Comparison of ENCODE assay signal across 21 cellular contexts in the genomic region with DNA sequence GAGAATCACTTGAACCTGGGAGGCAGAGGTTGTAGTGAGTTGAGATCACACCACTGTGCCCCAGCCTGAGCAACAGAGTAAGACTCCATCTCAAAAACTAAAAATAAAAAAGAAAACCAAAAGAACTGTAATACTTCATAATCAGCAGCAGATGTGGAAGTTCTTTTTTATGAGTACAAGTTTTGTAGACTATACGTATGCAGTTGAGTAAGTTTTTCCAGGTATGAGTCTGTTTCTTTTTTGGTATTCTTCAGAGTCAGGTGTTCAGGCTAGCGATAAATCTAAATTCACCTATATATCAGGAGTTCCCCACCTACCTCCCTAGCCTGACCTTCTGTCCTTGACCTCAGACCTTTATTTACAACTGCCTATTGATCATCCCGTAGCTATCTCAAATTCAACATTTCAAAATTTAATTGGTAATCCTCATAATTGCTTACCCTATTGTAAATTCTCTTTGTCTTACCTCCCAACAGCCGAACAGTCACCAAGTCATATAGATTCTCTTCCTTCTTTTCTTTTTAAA. TPM values are rescaled to one million over a fixed set of nuclear protein-coding genes. Genes with fewer than 3 reads are reported as not detected.
DNase-seq lines count a peak whose midpoint lies in the region; ATAC-seq, FAIRE-seq and TF ChIP-seq lines count a peak whose summit lies in the region.
"Had no signal": no experiment of that assay in that cellular context is flagged by ENCODE, and none has a peak within 500 bp of the region (broad histone marks: within the 10 kb centered on the region; RNA-seq: fewer than 3 reads in every experiment).

No MANE protein-coding gene starts in this region.

- no peaks in the 10 kb centered on the region for H3K27me3 Mint-ChIP-seq in activated CD4-positive, alpha-beta memory T cell treated with anti-CD3 and anti-CD28 coated beads for 36 hours
- no peaks in the 10 kb centered on the region for H3K27me3 Mint-ChIP-seq in activated CD4-positive, alpha-beta memory T cell treated with anti-CD3 and anti-CD28 coated beads, Interleukin-2, amount 10 ng/mL, durations not matched to agents 7 days and 5 days
- no peaks in the 10 kb centered on the region for H3K27me3 Mint-ChIP-seq in stimulated activated memory B cell treated with anti-CD40 and anti-IgM and Interleukin-4, amounts not matched to agents 10 μg/mL and 1 μg/mL and 100 μg/mL, for 72 hours
- H3K27me3 Mint-ChIP-seq: effector memory CD8-positive, alpha-beta T cell had no signal

- peak; percentile 21 for DNase-seq in activated CD4-positive, alpha-beta memory T cell treated with anti-CD3 and anti-CD28 coated beads for 36 hours
- DNase-seq in activated CD4-positive, alpha-beta memory T cell treated with anti-CD3 and anti-CD28 coated beads, Interleukin-2, amount 10 ng/mL, durations not matched to agents 7 days and 5 days: no peak
- DNase-seq in OCI-M1 (lab: John Stamatoyannopoulos, UW) (no peak), H54 (ENCODE audit: insufficient read length, low spot score) (no peak), D341Med (ENCODE audit: low spot score) (no peak)
- DNase-seq: activated CD4-positive, alpha-beta T cell treated with anti-CD3 and anti-CD28 coated beads, Interleukin-2, amount 50 U/mL, for 4 hours; effector memory CD8-positive, alpha-beta T cell; islet precursor cell; mesenchymal stem cell; NCI-H146; Peyer's patch; trophoblast cell had no signal

- H3K4me1 Mint-ChIP-seq in activated CD4-positive, alpha-beta memory T cell treated with anti-CD3 and anti-CD28 coated beads for 36 hours (ENCODE audit: low read depth): peaks cover 29% of the 10 kb centered on the region
- H3K4me1 Mint-ChIP-seq in activated CD4-positive, alpha-beta memory T cell treated with anti-CD3 and anti-CD28 coated beads, Interleukin-2, amount 10 ng/mL, durations not matched to agents 7 days and 5 days: peaks cover 25% of the 10 kb centered on the region
- peaks cover 41% of the 10 kb centered on the region for H3K4me1 Mint-ChIP-seq in stimulated activated memory B cell treated with anti-CD40 and anti-IgM and Interleukin-4, amounts not matched to agents 10 μg/mL and 1 μg/mL and 100 μg/mL, for 72 hours

- no peak for TF ChIP-seq POLR2A in H54 (IDR thresholded peaks at IDR 0.05; ENCODE audit: low read depth, low read length)

- peak; percentile 40 for ATAC-seq in GM18907 (IDR thresholded peaks at IDR 0.05; ENCODE audit: unreplicated experiment)
- peak; percentile 44 for ATAC-seq in HG03378 (IDR thresholded peaks at IDR 0.05; ENCODE audit: unreplicated experiment)
- peak; percentile 66 for ATAC-seq in stimulated activated memory B cell treated with anti-CD40 and anti-IgM and Interleukin-4, amounts not matched to agents 10 μg/mL and 1 μg/mL and 100 μg/mL, for 72 hours
- ATAC-seq: A549; effector memory CD8-positive, alpha-beta T cell; SK-N-SH treated with all-trans-retinoic acid at 6 μM for 48 hours had no signal

- intact Hi-C loops in activated CD4-positive, alpha-beta memory T cell treated with anti-CD3 and anti-CD28 coated beads for 36 hours (cut with micrococcal nuclease): loop anchor here (1.0 kb wide), 1 partner anchor 18 kb away; no protein-coding TSS in a partner anchor

- CTCF ChIA-PET in activated CD4-positive, alpha-beta memory T cell treated with anti-CD3 and anti-CD28 coated beads for 36 hours (lab: Charles Lee): interaction anchor here (0.7 kb wide), 1 partner anchor 77 kb away, joined by 3 read pairs; no protein-coding TSS in a partner anchor
- CTCF ChIA-PET in activated CD4-positive, alpha-beta memory T cell treated with anti-CD3 and anti-CD28 coated beads, Interleukin-2, amount 10 ng/mL, durations not matched to agents 7 days and 5 days (lab: Charles Lee): interaction anchor here (0.6 kb wide), 1 partner anchor 156 kb away, joined by 3 read pairs; no protein-coding TSS in a partner anchor

- peak overlapping the region; percentile 62 for H3K27ac Mint-ChIP-seq in activated CD4-positive, alpha-beta memory T cell treated with anti-CD3 and anti-CD28 coated beads for 36 hours
- H3K27ac Mint-ChIP-seq in activated CD4-positive, alpha-beta memory T cell treated with anti-CD3 and anti-CD28 coated beads, Interleukin-2, amount 10 ng/mL, durations not matched to agents 7 days and 5 days: no peak overlapping the region
- H3K27ac Mint-ChIP-seq in stimulated activated memory B cell treated with anti-CD40 and anti-IgM and Interleukin-4, amounts not matched to agents 10 μg/mL and 1 μg/mL and 100 μg/mL, for 72 hours: peak overlapping the region; percentile 81
- H3K27ac Mint-ChIP-seq: CD14-positive monocyte; effector memory CD8-positive, alpha-beta T cell had no signal

- POLR2A ChIA-PET in activated CD4-positive, alpha-beta memory T cell treated with anti-CD3 and anti-CD28 coated beads for 36 hours (lab: Charles Lee): no interaction called here
- POLR2A ChIA-PET in activated CD4-positive, alpha-beta memory T cell treated with anti-CD3 and anti-CD28 coated beads, Interleukin-2, amount 10 ng/mL, durations not matched to agents 7 days and 5 days (lab: Charles Lee): interaction anchor here (1.0 to 3.0 kb wide), 2 partner anchors 11 to 26 kb away, joined by 3 to 17 read pairs; a partner anchor contains a TSS

- H3K9me3 Mint-ChIP-seq in activated CD4-positive, alpha-beta memory T cell treated with anti-CD3 and anti-CD28 coated beads for 36 hours: no peaks in the 10 kb centered on the region
- no peaks in the 10 kb centered on the region for H3K9me3 Mint-ChIP-seq in activated CD4-positive, alpha-beta memory T cell treated with anti-CD3 and anti-CD28 coated beads, Interleukin-2, amount 10 ng/mL, durations not matched to agents 7 days and 5 days
- peaks cover 3% of the 10 kb centered on the region for H3K9me3 Mint-ChIP-seq in stimulated activated memory B cell treated with anti-CD40 and anti-IgM and Interleukin-4, amounts not matched to agents 10 μg/mL and 1 μg/mL and 100 μg/mL, for 72 hours
- H3K9me3 Mint-ChIP-seq: CD14-positive monocyte; effector memory CD8-positive, alpha-beta T cell had no signal

- H3K36me3 Mint-ChIP-seq in activated CD4-positive, alpha-beta memory T cell treated with anti-CD3 and anti-CD28 coated beads for 36 hours: peaks cover 38% of the 10 kb centered on the region
- H3K36me3 Mint-ChIP-seq in activated CD4-positive, alpha-beta memory T cell treated with anti-CD3 and anti-CD28 coated beads, Interleukin-2, amount 10 ng/mL, durations not matched to agents 7 days and 5 days (ENCODE audit: low read depth): peaks cover 51% of the 10 kb centered on the region
- H3K36me3 Mint-ChIP-seq in stimulated activated memory B cell treated with anti-CD40 and anti-IgM and Interleukin-4, amounts not matched to agents 10 μg/mL and 1 μg/mL and 100 μg/mL, for 72 hours: peaks cover 46% of the 10 kb centered on the region

- no peak for FAIRE-seq in H54 (lab: Jason Lieb, UNC)
- FAIRE-seq: A549, H1, HTR-8/SVneo, TTC549 had no signal

- H3K4me3 Mint-ChIP-seq in activated CD4-positive, alpha-beta memory T cell treated with anti-CD3 and anti-CD28 coated beads for 36 hours: no peak overlapping the region
- no peak overlapping the region for H3K4me3 Mint-ChIP-seq in activated CD4-positive, alpha-beta memory T cell treated with anti-CD3 and anti-CD28 coated beads, Interleukin-2, amount 10 ng/mL, durations not matched to agents 7 days and 5 days
- peak overlapping the region; percentile 11 for H3K4me3 Mint-ChIP-seq in stimulated activated memory B cell treated with anti-CD40 and anti-IgM and Interleukin-4, amounts not matched to agents 10 μg/mL and 1 μg/mL and 100 μg/mL, for 72 hours
- H3K4me3 Mint-ChIP-seq: CD14-positive monocyte; effector memory CD8-positive, alpha-beta T cell had no signal

RNA-seq across cellular contexts. Expression of a gene that starts 10.7 kb away (rescaled TPM):
- total RNA-seq in activated CD4-positive, alpha-beta memory T cell treated with anti-CD3 and anti-CD28 coated beads for 36 hours: 10 to 100 TPM; 55.6 to 56.1 TPM
- total RNA-seq in activated CD4-positive, alpha-beta memory T cell treated with anti-CD3 and anti-CD28 coated beads, Interleukin-2, amount 10 ng/mL, durations not matched to agents 7 days and 5 days: 10 to 100 TPM; 64.9 to 68.8 TPM

RNA-seq across cellular contexts. Expression of a gene that starts 10.9 kb away (rescaled TPM):
- total RNA-seq in activated CD4-positive, alpha-beta memory T cell treated with anti-CD3 and anti-CD28 coated beads for 36 hours: 10 to 100 TPM; 20.3 to 20.8 TPM
- 10 to 100 TPM; 16.8 to 17.0 TPM for total RNA-seq in activated CD4-positive, alpha-beta memory T cell treated with anti-CD3 and anti-CD28 coated beads, Interleukin-2, amount 10 ng/mL, durations not matched to agents 7 days and 5 days

RNA-seq across cellular contexts. Expression of a gene that starts 26.7 kb away (rescaled TPM):
- 10 to 100 TPM; 81.2 to 81.6 TPM for total RNA-seq in activated CD4-positive, alpha-beta memory T cell treated with anti-CD3 and anti-CD28 coated beads for 36 hours
- total RNA-seq in activated CD4-positive, alpha-beta memory T cell treated with anti-CD3 and anti-CD28 coated beads, Interleukin-2, amount 10 ng/mL, durations not matched to agents 7 days and 5 days: 100 to 1,000 TPM; 102 to 104 TPM

RNA-seq across cellular contexts. Expression of a gene that starts 55.9 kb away (rescaled TPM):
- 100 to 1,000 TPM; 152 to 153 TPM for total RNA-seq in activated CD4-positive, alpha-beta memory T cell treated with anti-CD3 and anti-CD28 coated beads for 36 hours
- total RNA-seq in activated CD4-positive, alpha-beta memory T cell treated with anti-CD3 and anti-CD28 coated beads, Interleukin-2, amount 10 ng/mL, durations not matched to agents 7 days and 5 days: 10 to 100 TPM; 79.8 to 81.1 TPM
